Comparison of ENCODE assay signal across 25 cellular contexts in the genomic region with DNA sequence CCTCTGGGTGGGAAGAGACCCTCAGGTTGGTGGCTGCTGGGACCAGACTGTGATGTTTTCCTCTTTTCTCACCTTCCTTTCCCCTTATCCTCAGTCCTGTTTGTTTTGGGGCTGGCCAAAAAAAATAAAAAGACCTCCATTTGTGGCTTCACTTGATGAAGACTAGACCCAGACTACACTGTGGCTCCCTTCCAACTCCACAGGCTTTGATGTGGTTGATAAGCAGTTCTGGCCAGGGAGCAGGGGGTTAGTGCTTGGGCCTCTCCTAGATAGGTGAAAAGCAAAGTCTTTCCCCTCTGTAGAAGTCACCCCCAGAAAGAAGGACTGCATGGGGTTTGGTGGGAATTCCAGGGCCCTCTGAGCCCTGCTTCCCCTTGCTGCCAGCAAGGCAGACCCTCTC. TPM values are rescaled to one million over a fixed set of nuclear protein-coding genes. Genes with fewer than 3 reads are reported as not detected.
DNase-seq lines count a peak whose midpoint lies in the region; ATAC-seq and TF ChIP-seq lines count a peak whose summit lies in the region.
"Had no signal": no experiment of that assay in that cellular context is flagged by ENCODE, and none has a peak within 500 bp of the region (broad histone marks: within the 10 kb centered on the region; RNA-seq: fewer than 3 reads in every experiment).

No MANE protein-coding gene starts in this region.

- no peaks in the 10 kb centered on the region for H3K36me3 Mint-ChIP-seq in glutamatergic neuron (ENCODE audit: unreplicated experiment)

- H3K4me2 ChIP-seq in DND-41 (ENCODE audit: insufficient read depth, low read length): no peak overlapping the region

- peak overlapping the region; percentile 42 for H3K4me3 Mint-ChIP-seq in glutamatergic neuron (ENCODE audit: unreplicated experiment)

- H3K27ac ChIP-seq in DND-41 (ENCODE audit: low read length): no peak overlapping the region
- H3K27ac ChIP-seq in uterus: no peak overlapping the region
- H3K27ac ChIP-seq: HL-60, Peyer's patch, SJSA1 had no signal

- peaks cover 12% of the 10 kb centered on the region for H3K27me3 Mint-ChIP-seq in glutamatergic neuron (ENCODE audit: unreplicated experiment)

- H3K9me3 ChIP-seq in DND-41 (ENCODE audit: insufficient read depth, low read length, severe bottlenecking) (no peaks in the 10 kb centered on the region), uterus (no peaks in the 10 kb centered on the region)
- H3K9me3 ChIP-seq: Peyer's patch, SJSA1 had no signal

- no peak overlapping the region for H3K9ac ChIP-seq in DND-41 (ENCODE audit: low read depth, low read length)

- peaks cover 14% of the 10 kb centered on the region for H3K9me3 Mint-ChIP-seq in glutamatergic neuron (ENCODE audit: unreplicated experiment)

- ATAC-seq in DND-41 (ENCODE audit: insufficient read depth, low read depth): peak; percentile 14; the same call in 1 of the 3 replicates
- ATAC-seq in HG02840 (IDR thresholded peaks at IDR 0.05; ENCODE audit: low FRiP score, unreplicated experiment): no peak
- no peak for ATAC-seq in HG02759 (IDR thresholded peaks at IDR 0.05; ENCODE audit: unreplicated experiment)
- ATAC-seq: HepG2, Right ventricle myocardium inferior had no signal

- no peak overlapping the region for H3K4me3 ChIP-seq in DND-41 (ENCODE audit: low read depth in 1 of 2, low read length in 2 of 2)
- H3K4me3 ChIP-seq in astrocyte of the cerebellum (ENCODE audit: low read depth, low read length): no peak overlapping the region
- H3K4me3 ChIP-seq in uterus: no peak overlapping the region
- H3K4me3 ChIP-seq: Peyer's patch, SJSA1 had no signal

- H3K4me1 ChIP-seq in DND-41 (ENCODE audit: insufficient read depth, low read length) (no peaks in the 10 kb centered on the region), uterus (no peaks in the 10 kb centered on the region)
- H3K4me1 ChIP-seq: Peyer's patch, SJSA1 had no signal

- peak overlapping the region; percentile 53 for H3K27ac Mint-ChIP-seq in glutamatergic neuron (ENCODE audit: unreplicated experiment)

- no peak for TF ChIP-seq POLR2A in uterus (IDR thresholded peaks at IDR 0.05)

- peaks cover 42% of the 10 kb centered on the region for H3K4me1 Mint-ChIP-seq in glutamatergic neuron (ENCODE audit: low read depth, unreplicated experiment)

- H3K36me3 ChIP-seq in DND-41 (ENCODE audit: insufficient read depth, low read length) (peaks cover 50% of the 10 kb centered on the region), uterus (no peaks in the 10 kb centered on the region)
- H3K36me3 ChIP-seq: Peyer's patch had no signal

- intact Hi-C loops in uterus (cut with DNase I; ENCODE audit: low total_unique reads): no loop called here

- TF ChIP-seq CTCF in DND-41 (IDR thresholded peaks at IDR 0.05; ENCODE audit: borderline replicate concordance, extremely low read depth, low read length, poor library complexity, severe bottlenecking) (no peak), astrocyte of the cerebellum (IDR thresholded peaks at IDR 0.05; ENCODE audit: low read depth, low read length, missing control alignments) (no peak), glutamatergic neuron (IDR thresholded peaks at IDR 0.05; ENCODE audit: partially characterized antibody, unreplicated experiment) (no peak), uterus (IDR thresholded peaks at IDR 0.05) (no peak)

- in situ Hi-C loops in astrocyte of the cerebellum (cut with HindIII; ENCODE audit: low sequenced_read_pairs): no loop called here

- no peaks in the 10 kb centered on the region for H3K79me2 ChIP-seq in DND-41 (ENCODE audit: insufficient read depth, low read length)

- DNase-seq in DND-41 (no peak), RPMI7951 (ENCODE audit: low read depth) (peak; percentile 27), astrocyte of the cerebellum (ENCODE audit: low read depth) (peak; percentile 52), glutamatergic neuron (no peak), kidney glomerular epithelial cell (lab: John Stamatoyannopoulos, UW) (no peak), uterus (no peak)
- DNase-seq: DMS53; EL; GF-D8; GOT3; HCEC 1CT; KBM-7; NCI-H1105; NCI-H2029 treated with DMSO at 0.1 percent for 48 hours; NCI-H226; NCI-H510A treated with DMSO at 0.1 percent for 48 hours; NCI-H748 treated with DMSO at 0.1 percent for 48 hours; NK-92 treated with Interleukin-12 subunit alpha and Interleukin-12 subunit beta, amount 100 ng/mL, for 24 hours had no signal

- no peaks in the 10 kb centered on the region for H4K20me1 ChIP-seq in DND-41 (ENCODE audit: insufficient read depth, low read length)

- no peaks in the 10 kb centered on the region for H3K27me3 ChIP-seq in DND-41 (ENCODE audit: insufficient read depth, low read length, poor library complexity)
- no peaks in the 10 kb centered on the region for H3K27me3 ChIP-seq in uterus
- H3K27me3 ChIP-seq: Peyer's patch, SJSA1 had no signal

- H2AFZ ChIP-seq in DND-41 (ENCODE audit: low read depth, low read length): no peak overlapping the region

RNA-seq across cellular contexts. Expression of gene ADAM11, which starts 11.2 kb away (rescaled TPM):
- total RNA-seq in RPMI7951 (2014; rRNA removed; shearing (Covaris generic)): 0.10 and 0.12 TPM in 2 replicates
- total RNA-seq in glutamatergic neuron (ENCODE audit: unreplicated experiment): 396 TPM
- 1 to 10 TPM; 1.2 to 5.5 (median 2.1) TPM for total RNA-seq in uterus

RNA-seq across cellular contexts. Expression of gene DBF4B, which starts 39.1 kb away (rescaled TPM):
- 6.4 and 10.0 TPM in 2 replicates for total RNA-seq in RPMI7951 (2014; rRNA removed; shearing (Covaris generic))
- 15.5 TPM for total RNA-seq in glutamatergic neuron (ENCODE audit: unreplicated experiment)
- 10 to 100 TPM in 1 of 4 donors, 1 to 10 TPM in 2, not detected in 1; 2.3 to 10.5 (median 9.3) TPM for total RNA-seq in uterus

RNA-seq across cellular contexts. Expression of gene CCDC43, which starts 58.0 kb away (rescaled TPM):
- total RNA-seq in RPMI7951 (2014; rRNA removed; shearing (Covaris generic)): 27.3 and 32.9 TPM in 2 replicates
- total RNA-seq in glutamatergic neuron (ENCODE audit: unreplicated experiment) (22.9 TPM), uterus (10 to 100 TPM in 3 of 4 donors, 1 to 10 TPM in 1; 5.3 to 30.7 (median 13.8) TPM)

Comparison
In these comparisons a context has a peak if more than half of its experiments do, and no peak if none do; other contexts are left out.
1. DNase-seq: peak in RPMI7951 (single experiment) and astrocyte of the cerebellum (single experiment); none in DND-41 (single experiment), glutamatergic neuron (single experiment), kidney glomerular epithelial cell (single experiment) and uterus (0 of 2).
2. RNA of gene ADAM11, which starts 11.2 kb away (total RNA-seq): 396 TPM in glutamatergic neuron (single experiment); 1.2 to 5.5 TPM in uterus and 0.10 to 0.12 TPM in RPMI7951; every median in the first group is over 10 times any median in the second.